ENCODE assay signal across 33 cellular contexts in the genomic region with DNA sequence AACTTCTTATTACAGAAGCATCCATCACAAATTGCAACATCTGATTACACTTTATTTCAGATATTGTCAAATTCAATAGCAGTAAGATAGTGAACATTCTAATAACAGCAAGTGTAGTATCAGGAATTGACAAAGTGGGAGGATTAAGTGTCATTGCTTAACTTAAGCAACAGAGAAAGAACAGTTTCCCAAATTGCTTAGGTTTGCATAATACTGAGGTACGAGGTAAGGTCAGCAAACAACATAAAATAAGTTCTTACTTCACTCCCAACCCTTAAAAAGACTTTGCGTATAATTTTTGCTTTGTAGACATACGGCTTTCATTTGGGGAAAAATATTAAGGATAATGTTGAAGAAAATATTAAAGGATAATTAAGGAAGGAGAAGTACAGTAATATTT.
"Had no signal": no experiment of that assay in that cellular context is flagged by ENCODE, and none has a peak within 500 bp of the region (broad histone marks: within the 10 kb centered on the region; RNA-seq: fewer than 3 reads in every experiment).

No MANE protein-coding gene starts in this region.

- DNase-seq: Karpas-422, Kasumi-1, MG63, MM.1S, MV-4-11, NCI-H1048, NCI-H1092, NCI-H1092 treated with DMSO at 0.1 percent for 48 hours, NCI-H1105, NCI-H1105 treated with DMSO at 0.1 percent for 48 hours, NCI-H1417, NCI-H1417 treated with DMSO at 0.1 percent for 48 hours, NCI-H1436, NCI-H1436 treated with DMSO at 0.1 percent for 48 hours, NCI-H146, NCI-H1694, NCI-H1694 treated with DMSO at 0.1 percent for 48 hours, NCI-H187, NCI-H187 treated with DMSO at 0.1 percent for 48 hours, NCI-H1930, NCI-H2029, NCI-H2029 treated with DMSO at 0.1 percent for 48 hours, NCI-H2081, NCI-H2081 treated with DMSO at 0.1 percent for 48 hours, NCI-H2107, NCI-H2171, NCI-H2171 treated with DMSO at 0.1 percent for 48 hours, NCI-H2227 treated with DMSO at 0.1 percent for 48 hours, NCI-H226, NCI-H345, NCI-H446 treated with DMSO at 0.1 percent for 48 hours, NCI-H510A, NCI-H510A treated with DMSO at 0.1 percent for 48 hours had no signal

- H3K4me3 ChIP-seq: MG63 had no signal

- H3K9me3 ChIP-seq: MG63 had no signal

- H3K36me3 ChIP-seq: MG63 had no signal

- H3K27me3 ChIP-seq: MG63 had no signal
